In genomic region chr3:69740103-69741021, GRCh38 we compare ENCODE assay signal across 1 cellular context.
TF ChIP-seq lines count a peak whose summit lies in the region.

No MANE protein-coding gene starts in this region.

TF ChIP-seq in GM23338, 12 proteins besides CTCF, POLR2A, EP300 and RAD21 (continued from another document):
- TF ChIP-seq ZNF462 (CRISPR knock-in tag; IDR thresholded peaks at IDR 0.05) (no peak), ZNF114 (CRISPR knock-in tag; IDR thresholded peaks at IDR 0.05) (no peak), STAT1 (IDR thresholded peaks at IDR 0.05; ENCODE audit: unreplicated experiment) (no peak), ZNF331 (CRISPR knock-in tag; IDR thresholded peaks at IDR 0.05; ENCODE audit: low read depth) (no peak), EZH2 (IDR thresholded peaks at IDR 0.05; ENCODE audit: low read depth, unreplicated experiment) (no peak), ETS1 (IDR thresholded peaks at IDR 0.05) (no peak), POLR2AphosphoS5 (IDR thresholded peaks at IDR 0.05; ENCODE audit: low read depth) (no peak), CREB1 (CRISPR knock-in tag; IDR thresholded peaks at IDR 0.05; ENCODE audit: low read depth) (no peak)
